In the genomic region with DNA sequence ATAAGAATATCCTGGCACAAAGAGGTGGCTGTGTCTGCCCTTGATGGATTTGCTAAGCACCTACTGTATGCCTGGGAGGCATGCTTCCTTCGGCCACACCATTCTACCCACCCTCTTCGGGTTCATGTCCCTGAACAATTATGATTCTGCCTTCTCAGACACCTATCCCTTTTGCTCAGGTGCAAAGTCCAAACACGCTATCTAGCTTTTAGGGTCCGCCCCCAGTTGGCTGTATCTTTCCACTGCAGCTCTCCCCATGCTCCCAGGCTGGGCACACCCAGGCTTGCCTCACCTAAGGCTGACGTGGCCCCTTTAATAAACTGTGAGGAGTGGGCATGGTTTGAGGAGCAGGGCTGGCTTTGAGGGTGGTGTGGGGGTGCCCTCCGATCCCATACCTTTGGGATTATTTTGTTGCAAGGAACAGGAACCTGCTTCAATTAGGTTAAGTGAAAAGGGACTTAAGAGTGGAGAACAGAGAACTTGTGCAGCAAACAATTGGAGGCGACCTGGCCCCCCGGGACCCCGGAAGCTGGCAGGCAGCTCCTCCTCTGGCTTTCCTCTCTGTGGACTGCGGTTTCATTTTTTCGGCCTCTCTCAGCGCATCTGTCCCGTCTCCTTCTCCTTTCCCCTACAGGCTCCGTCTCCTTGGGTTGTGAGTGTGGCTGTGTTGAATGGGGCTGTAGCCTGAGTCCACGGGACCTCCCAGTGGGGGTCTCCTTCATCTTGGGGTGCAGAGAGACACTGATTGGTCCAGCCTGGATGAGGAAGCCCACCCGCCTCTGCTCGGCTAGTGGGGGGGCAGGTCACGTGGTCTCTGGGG, we compare ENCODE assay signal across 1 cellular context.
TF ChIP-seq lines count a peak whose summit lies in the region.

No MANE protein-coding gene starts in this region.

TF ChIP-seq in HepG2, 621 proteins besides CTCF, POLR2A, EP300 and RAD21 (continued from another document and continues in another):
- TF ChIP-seq, protein P1, sequence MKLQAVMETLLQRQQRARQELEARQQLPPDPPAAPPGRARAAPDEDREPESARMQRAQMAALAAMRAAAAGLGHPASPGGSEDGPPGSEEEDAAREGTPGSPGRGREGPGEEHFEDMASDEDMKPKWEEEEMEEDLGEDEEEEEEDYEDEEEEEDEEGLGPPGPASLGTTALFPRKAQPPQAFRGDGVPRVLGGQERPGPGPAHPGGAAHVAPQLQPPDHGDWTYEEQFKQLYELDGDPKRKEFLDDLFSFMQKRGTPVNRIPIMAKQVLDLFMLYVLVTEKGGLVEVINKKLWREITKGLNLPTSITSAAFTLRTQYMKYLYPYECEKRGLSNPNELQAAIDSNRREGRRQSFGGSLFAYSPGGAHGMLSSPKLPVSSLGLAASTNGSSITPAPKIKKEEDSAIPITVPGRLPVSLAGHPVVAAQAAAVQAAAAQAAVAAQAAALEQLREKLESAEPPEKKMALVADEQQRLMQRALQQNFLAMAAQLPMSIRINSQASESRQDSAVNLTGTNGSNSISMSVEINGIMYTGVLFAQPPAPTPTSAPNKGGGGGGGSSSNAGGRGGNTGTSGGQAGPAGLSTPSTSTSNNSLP (IDR thresholded peaks at IDR 0.05; ENCODE audit: low read depth, low read length) = peak; percentile 58; the same call in 1 of the 2 replicates
- TF ChIP-seq ZNF569 (CRISPR knock-in tag; IDR thresholded peaks at IDR 0.05; ENCODE audit: borderline replicate concordance) (no peak), PITX1 (CRISPR knock-in tag; IDR thresholded peaks at IDR 0.05) (0 out of 2 replicates have a peak, but pooled peaks have one; percentile 37), GATAD1 (CRISPR knock-in tag; IDR thresholded peaks at IDR 0.05) (peak; percentile 51; the same call in 1 of the 2 replicates), ZNF614 (CRISPR knock-in tag; IDR thresholded peaks at IDR 0.05; ENCODE audit: borderline replicate concordance) (peak; percentile 78; the same call in 1 of the 2 replicates), EHMT2 (IDR thresholded peaks at IDR 0.05; ENCODE audit: borderline replicate concordance, low read depth, low read length) (no peak), ZNF432 (CRISPR knock-in tag; IDR thresholded peaks at IDR 0.05; ENCODE audit: borderline replicate concordance) (no peak), ZNF331 (CRISPR knock-in tag; IDR thresholded peaks at IDR 0.05) (no peak; the same call in none of the 2 replicates), MIER3 (CRISPR knock-in tag; IDR thresholded peaks at IDR 0.05; ENCODE audit: borderline replicate concordance) (peak; percentile 67; the same call in 1 of the 2 replicates), XBP1 (CRISPR knock-in tag; IDR thresholded peaks at IDR 0.05) (peak; percentile 98), ZMYM2 (CRISPR knock-in tag; IDR thresholded peaks at IDR 0.05) (peak; percentile 78), HOXA5 (CRISPR knock-in tag; IDR thresholded peaks at IDR 0.05) (no peak), HES4 (CRISPR knock-in tag; IDR thresholded peaks at IDR 0.05; ENCODE audit: borderline replicate concordance) (no peak), SALL1 (CRISPR knock-in tag; IDR thresholded peaks at IDR 0.05) (peak; percentile 94), ZFX (CRISPR knock-in tag; IDR thresholded peaks at IDR 0.05; ENCODE audit: low read depth) (peak; percentile 45; the same call in 1 of the 2 replicates), KLF16 (CRISPR knock-in tag; IDR thresholded peaks at IDR 0.05) (peak in 1 of 2 experiments; percentile 32; a peak in 1 of 4 replicates), ZBTB3 (CRISPR knock-in tag; IDR thresholded peaks at IDR 0.05; ENCODE audit: borderline replicate concordance, low read depth) (no peak), TCF7 (IDR thresholded peaks at IDR 0.05; ENCODE audit: low read depth) (no peak), PHB2 (IDR thresholded peaks at IDR 0.05; ENCODE audit: partially characterized antibody) (no peak), SPEN (CRISPR knock-in tag; IDR thresholded peaks at IDR 0.05; ENCODE audit: low read depth) (peak; percentile 51; the same call in 1 of the 2 replicates), ZFP36L1 (CRISPR knock-in tag; IDR thresholded peaks at IDR 0.05) (0 out of 2 replicates have a peak, but pooled peaks have one; percentile 43), NR2F1 (CRISPR knock-in tag; IDR thresholded peaks at IDR 0.05) (peak in 1 of 2 experiments; percentile 12; a peak in 2 of 4 replicates), ZNF446 (CRISPR knock-in tag; IDR thresholded peaks at IDR 0.05) (no peak), TAF15 (IDR thresholded peaks at IDR 0.05; ENCODE audit: low read depth, low read length, poor library complexity, severe bottlenecking) (no peak), BCL6 (CRISPR knock-in tag; IDR thresholded peaks at IDR 0.05) (peak; percentile 74), FOSL2 (CRISPR knock-in tag; IDR thresholded peaks at IDR 0.05) (peak; percentile 72)
- TF ChIP-seq, protein P2, sequence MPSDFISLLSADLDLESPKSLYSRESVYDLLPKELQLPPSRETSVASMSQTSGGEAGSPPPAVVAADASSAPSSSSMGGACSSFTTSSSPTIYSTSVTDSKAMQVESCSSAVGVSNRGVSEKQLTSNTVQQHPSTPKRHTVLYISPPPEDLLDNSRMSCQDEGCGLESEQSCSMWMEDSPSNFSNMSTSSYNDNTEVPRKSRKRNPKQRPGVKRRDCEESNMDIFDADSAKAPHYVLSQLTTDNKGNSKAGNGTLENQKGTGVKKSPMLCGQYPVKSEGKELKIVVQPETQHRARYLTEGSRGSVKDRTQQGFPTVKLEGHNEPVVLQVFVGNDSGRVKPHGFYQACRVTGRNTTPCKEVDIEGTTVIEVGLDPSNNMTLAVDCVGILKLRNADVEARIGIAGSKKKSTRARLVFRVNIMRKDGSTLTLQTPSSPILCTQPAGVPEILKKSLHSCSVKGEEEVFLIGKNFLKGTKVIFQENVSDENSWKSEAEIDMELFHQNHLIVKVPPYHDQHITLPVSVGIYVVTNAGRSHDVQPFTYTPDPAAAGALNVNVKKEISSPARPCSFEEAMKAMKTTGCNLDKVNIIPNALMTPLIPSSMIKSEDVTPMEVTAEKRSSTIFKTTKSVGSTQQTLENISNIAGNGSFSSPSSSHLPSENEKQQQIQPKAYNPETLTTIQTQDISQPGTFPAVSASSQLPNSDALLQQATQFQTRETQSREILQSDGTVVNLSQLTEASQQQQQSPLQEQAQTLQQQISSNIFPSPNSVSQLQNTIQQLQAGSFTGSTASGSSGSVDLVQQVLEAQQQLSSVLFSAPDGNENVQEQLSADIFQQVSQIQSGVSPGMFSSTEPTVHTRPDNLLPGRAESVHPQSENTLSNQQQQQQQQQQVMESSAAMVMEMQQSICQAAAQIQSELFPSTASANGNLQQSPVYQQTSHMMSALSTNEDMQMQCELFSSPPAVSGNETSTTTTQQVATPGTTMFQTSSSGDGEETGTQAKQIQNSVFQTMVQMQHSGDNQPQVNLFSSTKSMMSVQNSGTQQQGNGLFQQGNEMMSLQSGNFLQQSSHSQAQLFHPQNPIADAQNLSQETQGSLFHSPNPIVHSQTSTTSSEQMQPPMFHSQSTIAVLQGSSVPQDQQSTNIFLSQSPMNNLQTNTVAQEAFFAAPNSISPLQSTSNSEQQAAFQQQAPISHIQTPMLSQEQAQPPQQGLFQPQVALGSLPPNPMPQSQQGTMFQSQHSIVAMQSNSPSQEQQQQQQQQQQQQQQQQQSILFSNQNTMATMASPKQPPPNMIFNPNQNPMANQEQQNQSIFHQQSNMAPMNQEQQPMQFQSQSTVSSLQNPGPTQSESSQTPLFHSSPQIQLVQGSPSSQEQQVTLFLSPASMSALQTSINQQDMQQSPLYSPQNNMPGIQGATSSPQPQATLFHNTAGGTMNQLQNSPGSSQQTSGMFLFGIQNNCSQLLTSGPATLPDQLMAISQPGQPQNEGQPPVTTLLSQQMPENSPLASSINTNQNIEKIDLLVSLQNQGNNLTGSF (CRISPR knock-in tag; IDR thresholded peaks at IDR 0.05) = no peak; the same call in 1 of the 2 replicates
- TF ChIP-seq, protein P3, sequence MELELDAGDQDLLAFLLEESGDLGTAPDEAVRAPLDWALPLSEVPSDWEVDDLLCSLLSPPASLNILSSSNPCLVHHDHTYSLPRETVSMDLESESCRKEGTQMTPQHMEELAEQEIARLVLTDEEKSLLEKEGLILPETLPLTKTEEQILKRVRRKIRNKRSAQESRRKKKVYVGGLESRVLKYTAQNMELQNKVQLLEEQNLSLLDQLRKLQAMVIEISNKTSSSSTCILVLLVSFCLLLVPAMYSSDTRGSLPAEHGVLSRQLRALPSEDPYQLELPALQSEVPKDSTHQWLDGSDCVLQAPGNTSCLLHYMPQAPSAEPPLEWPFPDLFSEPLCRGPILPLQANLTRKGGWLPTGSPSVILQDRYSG (CRISPR knock-in tag; IDR thresholded peaks at IDR 0.05) = no peak
- TF ChIP-seq, protein P4, sequence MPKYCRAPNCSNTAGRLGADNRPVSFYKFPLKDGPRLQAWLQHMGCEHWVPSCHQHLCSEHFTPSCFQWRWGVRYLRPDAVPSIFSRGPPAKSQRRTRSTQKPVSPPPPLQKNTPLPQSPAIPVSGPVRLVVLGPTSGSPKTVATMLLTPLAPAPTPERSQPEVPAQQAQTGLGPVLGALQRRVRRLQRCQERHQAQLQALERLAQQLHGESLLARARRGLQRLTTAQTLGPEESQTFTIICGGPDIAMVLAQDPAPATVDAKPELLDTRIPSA (CRISPR knock-in tag; IDR thresholded peaks at IDR 0.05; ENCODE audit: borderline replicate concordance) = no peak
- TF ChIP-seq, protein P5, sequence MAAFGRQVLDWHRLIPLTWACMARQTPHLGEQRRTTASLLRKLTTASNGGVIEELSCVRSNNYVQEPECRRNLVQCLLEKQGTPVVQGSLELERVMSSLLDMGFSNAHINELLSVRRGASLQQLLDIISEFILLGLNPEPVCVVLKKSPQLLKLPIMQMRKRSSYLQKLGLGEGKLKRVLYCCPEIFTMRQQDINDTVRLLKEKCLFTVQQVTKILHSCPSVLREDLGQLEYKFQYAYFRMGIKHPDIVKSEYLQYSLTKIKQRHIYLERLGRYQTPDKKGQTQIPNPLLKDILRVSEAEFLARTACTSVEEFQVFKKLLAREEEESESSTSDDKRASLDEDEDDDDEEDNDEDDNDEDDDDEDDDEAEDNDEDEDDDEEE (CRISPR knock-in tag; IDR thresholded peaks at IDR 0.05) = peak; percentile 68; the same call in 1 of the 2 replicates
- TF ChIP-seq, protein P6, sequence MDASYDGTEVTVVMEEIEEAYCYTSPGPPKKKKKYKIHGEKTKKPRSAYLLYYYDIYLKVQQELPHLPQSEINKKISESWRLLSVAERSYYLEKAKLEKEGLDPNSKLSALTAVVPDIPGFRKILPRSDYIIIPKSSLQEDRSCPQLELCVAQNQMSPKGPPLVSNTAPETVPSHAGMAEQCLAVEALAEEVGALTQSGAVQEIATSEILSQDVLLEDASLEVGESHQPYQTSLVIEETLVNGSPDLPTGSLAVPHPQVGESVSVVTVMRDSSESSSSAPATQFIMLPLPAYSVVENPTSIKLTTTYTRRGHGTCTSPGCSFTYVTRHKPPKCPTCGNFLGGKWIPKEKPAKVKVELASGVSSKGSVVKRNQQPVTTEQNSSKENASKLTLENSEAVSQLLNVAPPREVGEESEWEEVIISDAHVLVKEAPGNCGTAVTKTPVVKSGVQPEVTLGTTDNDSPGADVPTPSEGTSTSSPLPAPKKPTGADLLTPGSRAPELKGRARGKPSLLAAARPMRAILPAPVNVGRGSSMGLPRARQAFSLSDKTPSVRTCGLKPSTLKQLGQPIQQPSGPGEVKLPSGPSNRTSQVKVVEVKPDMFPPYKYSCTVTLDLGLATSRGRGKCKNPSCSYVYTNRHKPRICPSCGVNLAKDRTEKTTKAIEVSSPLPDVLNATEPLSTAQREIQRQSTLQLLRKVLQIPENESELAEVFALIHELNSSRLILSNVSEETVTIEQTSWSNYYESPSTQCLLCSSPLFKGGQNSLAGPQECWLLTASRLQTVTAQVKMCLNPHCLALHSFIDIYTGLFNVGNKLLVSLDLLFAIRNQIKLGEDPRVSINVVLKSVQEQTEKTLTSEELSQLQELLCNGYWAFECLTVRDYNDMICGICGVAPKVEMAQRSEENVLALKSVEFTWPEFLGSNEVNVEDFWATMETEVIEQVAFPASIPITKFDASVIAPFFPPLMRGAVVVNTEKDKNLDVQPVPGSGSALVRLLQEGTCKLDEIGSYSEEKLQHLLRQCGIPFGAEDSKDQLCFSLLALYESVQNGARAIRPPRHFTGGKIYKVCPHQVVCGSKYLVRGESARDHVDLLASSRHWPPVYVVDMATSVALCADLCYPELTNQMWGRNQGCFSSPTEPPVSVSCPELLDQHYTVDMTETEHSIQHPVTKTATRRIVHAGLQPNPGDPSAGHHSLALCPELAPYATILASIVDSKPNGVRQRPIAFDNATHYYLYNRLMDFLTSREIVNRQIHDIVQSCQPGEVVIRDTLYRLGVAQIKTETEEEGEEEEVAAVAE (CRISPR knock-in tag; IDR thresholded peaks at IDR 0.05; ENCODE audit: borderline replicate concordance) = no peak
- TF ChIP-seq, protein P7, sequence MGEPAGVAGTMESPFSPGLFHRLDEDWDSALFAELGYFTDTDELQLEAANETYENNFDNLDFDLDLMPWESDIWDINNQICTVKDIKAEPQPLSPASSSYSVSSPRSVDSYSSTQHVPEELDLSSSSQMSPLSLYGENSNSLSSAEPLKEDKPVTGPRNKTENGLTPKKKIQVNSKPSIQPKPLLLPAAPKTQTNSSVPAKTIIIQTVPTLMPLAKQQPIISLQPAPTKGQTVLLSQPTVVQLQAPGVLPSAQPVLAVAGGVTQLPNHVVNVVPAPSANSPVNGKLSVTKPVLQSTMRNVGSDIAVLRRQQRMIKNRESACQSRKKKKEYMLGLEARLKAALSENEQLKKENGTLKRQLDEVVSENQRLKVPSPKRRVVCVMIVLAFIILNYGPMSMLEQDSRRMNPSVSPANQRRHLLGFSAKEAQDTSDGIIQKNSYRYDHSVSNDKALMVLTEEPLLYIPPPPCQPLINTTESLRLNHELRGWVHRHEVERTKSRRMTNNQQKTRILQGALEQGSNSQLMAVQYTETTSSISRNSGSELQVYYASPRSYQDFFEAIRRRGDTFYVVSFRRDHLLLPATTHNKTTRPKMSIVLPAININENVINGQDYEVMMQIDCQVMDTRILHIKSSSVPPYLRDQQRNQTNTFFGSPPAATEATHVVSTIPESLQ (CRISPR knock-in tag; conservative IDR thresholded peaks at IDR 0.05) = no peak
- TF ChIP-seq, protein P8, sequence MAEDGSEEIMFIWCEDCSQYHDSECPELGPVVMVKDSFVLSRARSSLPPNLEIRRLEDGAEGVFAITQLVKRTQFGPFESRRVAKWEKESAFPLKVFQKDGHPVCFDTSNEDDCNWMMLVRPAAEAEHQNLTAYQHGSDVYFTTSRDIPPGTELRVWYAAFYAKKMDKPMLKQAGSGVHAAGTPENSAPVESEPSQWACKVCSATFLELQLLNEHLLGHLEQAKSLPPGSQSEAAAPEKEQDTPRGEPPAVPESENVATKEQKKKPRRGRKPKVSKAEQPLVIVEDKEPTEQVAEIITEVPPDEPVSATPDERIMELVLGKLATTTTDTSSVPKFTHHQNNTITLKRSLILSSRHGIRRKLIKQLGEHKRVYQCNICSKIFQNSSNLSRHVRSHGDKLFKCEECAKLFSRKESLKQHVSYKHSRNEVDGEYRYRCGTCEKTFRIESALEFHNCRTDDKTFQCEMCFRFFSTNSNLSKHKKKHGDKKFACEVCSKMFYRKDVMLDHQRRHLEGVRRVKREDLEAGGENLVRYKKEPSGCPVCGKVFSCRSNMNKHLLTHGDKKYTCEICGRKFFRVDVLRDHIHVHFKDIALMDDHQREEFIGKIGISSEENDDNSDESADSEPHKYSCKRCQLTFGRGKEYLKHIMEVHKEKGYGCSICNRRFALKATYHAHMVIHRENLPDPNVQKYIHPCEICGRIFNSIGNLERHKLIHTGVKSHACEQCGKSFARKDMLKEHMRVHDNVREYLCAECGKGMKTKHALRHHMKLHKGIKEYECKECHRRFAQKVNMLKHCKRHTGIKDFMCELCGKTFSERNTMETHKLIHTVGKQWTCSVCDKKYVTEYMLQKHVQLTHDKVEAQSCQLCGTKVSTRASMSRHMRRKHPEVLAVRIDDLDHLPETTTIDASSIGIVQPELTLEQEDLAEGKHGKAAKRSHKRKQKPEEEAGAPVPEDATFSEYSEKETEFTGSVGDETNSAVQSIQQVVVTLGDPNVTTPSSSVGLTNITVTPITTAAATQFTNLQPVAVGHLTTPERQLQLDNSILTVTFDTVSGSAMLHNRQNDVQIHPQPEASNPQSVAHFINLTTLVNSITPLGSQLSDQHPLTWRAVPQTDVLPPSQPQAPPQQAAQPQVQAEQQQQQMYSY (CRISPR knock-in tag; IDR thresholded peaks at IDR 0.05) = no peak
